Comparison of ENCODE assay signal across 9 cellular contexts in the genomic region with DNA sequence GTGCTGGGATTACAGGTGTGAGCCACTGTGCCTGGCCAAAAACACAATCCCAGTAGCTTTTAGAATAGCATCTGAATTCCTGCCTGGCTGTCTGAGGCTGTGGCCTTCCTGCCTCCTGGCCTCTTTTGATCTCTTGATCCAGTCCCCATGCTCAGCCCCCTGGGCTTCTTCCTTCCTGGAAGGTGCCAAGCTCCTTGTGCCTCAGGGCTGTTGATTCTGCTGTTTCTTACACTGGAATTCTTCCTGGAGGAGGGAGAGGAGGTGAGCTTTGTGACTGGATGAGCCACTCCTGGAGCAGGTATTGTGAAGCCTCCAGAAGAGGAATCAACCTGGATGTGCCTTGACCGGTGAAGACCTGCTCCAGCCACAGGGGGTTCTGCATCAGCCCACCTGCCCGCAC.
"Had no signal": no experiment of that assay in that cellular context is flagged by ENCODE, and none has a peak within 500 bp of the region (broad histone marks: within the 10 kb centered on the region; RNA-seq: fewer than 3 reads in every experiment).

No MANE protein-coding gene starts in this region.

- H3K4me3 ChIP-seq: GM23248, GM23338, HAP-1 had no signal

- H3K9ac ChIP-seq: GM23248 had no signal

- H3K4me1 ChIP-seq: HAP-1 had no signal

- H3K36me3 ChIP-seq: HAP-1 had no signal

- DNase-seq: GM23248, GOT3, H7, H9, HCEC 1CT, HFFc6 had no signal

- H3K27ac Mint-ChIP-seq: GM23338, HFFc6 had no signal

- ATAC-seq: GM23338, HCT116 had no signal

- H3K4me3 Mint-ChIP-seq: GM23338, H9, HFFc6 had no signal

- H3K9me3 ChIP-seq: HAP-1 had no signal

- H2AFZ ChIP-seq: GM23248, GM23338 had no signal

- H3K4me2 ChIP-seq: GM23338 had no signal

- H3K9me3 Mint-ChIP-seq: GM23338, HFFc6 had no signal

- H3K27ac ChIP-seq: GM23248 had no signal
